1 cellular context compared by ENCODE assay signal in the genomic region with DNA sequence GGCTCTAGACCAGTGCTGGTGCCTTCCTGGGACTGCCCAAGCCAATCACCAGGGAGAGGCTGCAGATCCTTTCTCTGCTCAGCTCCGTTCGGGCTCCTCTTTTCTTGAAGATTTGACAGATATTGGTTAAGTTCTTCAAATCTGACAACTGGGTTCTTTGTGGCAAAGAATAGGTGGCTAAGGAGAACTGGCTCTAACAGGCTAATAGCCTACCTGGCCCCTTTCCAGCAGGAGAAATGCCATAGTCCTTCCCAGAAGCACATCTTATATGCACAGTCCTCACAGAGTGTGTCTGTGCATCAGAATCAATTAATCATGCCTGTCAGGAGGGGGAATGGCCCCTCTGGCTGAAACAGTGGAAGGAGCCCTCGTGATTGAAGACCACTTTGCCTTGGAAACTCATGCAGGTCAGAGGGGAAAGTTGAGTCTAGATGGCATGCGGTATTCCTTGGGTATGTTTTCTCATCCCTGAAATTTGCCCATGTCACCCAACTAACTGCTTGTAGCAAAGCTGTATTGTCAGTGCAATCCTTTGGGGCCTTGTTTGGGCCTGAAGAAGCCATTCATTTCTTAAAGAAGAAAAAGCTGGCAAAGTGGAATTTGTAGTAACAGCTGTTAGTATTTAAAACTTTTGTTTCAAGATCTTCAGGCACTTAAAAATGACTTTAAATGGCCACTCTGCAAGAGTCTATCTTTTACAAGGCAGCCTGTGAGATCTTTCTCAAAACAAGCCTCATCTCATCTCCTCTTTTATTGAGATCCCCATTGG.
TF ChIP-seq lines count a peak whose summit lies in the region.

No MANE protein-coding gene starts in this region.

TF ChIP-seq in IMR-90, 13 proteins besides CTCF, POLR2A, EP300 and RAD21:
- TF ChIP-seq NFE2L2 (IDR thresholded peaks at IDR 0.05; ENCODE audit: low read depth, low read length): no peak
